28 cellular contexts compared by ENCODE assay signal in the genomic region with DNA sequence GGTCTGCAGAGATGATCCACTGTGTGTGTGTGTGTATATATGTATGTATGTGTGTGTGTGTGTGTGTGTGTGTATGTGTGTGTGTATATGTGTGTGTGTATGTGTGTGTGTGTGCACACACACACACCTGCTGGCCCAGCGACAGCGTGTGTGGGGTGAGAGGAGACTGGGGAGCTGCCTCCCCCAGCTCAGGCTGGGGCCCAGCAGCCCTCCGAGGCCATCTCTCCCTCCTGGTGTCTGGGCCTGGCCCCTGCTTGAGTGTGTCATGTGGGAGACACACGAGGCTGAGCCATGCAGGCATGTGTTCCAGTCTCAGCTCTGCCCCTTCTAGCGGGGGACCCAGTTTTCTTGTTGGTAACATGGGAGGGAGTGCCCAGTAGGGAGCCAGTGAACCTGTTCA. TPM values are rescaled to one million over a fixed set of nuclear protein-coding genes. Genes with fewer than 3 reads are reported as not detected.
"Had no signal": no experiment of that assay in that cellular context is flagged by ENCODE, and none has a peak within 500 bp of the region (broad histone marks: within the 10 kb centered on the region; RNA-seq: fewer than 3 reads in every experiment).

No MANE protein-coding gene starts in this region.

- H3K36me3 Mint-ChIP-seq: activated naive CD8-positive, alpha-beta T cell; mesothelial cell of epicardium; naive thymus-derived CD8-positive, alpha-beta T cell had no signal

- H3K4me3 Mint-ChIP-seq: activated B cell treated with CpG ODN at 0.5 μM for 24 hours; activated CD4-positive, alpha-beta T cell treated with anti-CD3 and anti-CD28 coated beads for 36 hours; activated naive CD8-positive, alpha-beta T cell; activated T-cell treated with anti-CD3 and anti-CD28 coated beads, Interleukin-2, amount 50 U/mL, for 4 hours; mesothelial cell of epicardium; naive thymus-derived CD8-positive, alpha-beta T cell had no signal

- H3K27me3 ChIP-seq: adrenal gland, ascending aorta, brain microvascular endothelial cell, ovary, upper lobe of right lung had no signal

- H3K9me3 ChIP-seq: adrenal gland, ascending aorta, lower lobe of right lung, ovary, prostate gland, upper lobe of right lung had no signal

- H3K27ac ChIP-seq: adrenal gland, ascending aorta, brain microvascular endothelial cell, lower lobe of right lung, ovary, prostate gland, upper lobe of right lung had no signal

- H3K27me3 Mint-ChIP-seq: activated B cell treated with CpG ODN at 0.5 μM for 24 hours; activated CD4-positive, alpha-beta T cell treated with anti-CD3 and anti-CD28 coated beads for 36 hours; activated naive CD8-positive, alpha-beta T cell had no signal

- H3K36me3 ChIP-seq: adrenal gland, ascending aorta, brain microvascular endothelial cell, lower lobe of right lung, ovary, prostate gland, upper lobe of right lung had no signal

- H3K27ac Mint-ChIP-seq: activated B cell treated with CpG ODN at 0.5 μM for 24 hours; activated CD4-positive, alpha-beta T cell treated with anti-CD3 and anti-CD28 coated beads for 36 hours; activated naive CD8-positive, alpha-beta T cell; activated T-helper 2 cell treated with anti-CD3 and anti-CD28 coated beads, Interferon-gamma antibody, Interleukin-2, Interleukin-4, amounts not matched to agents 10 μg/mL and 5 μg/mL and 100 μg/mL, durations not matched to agents 14 hours and 24 hours and 36 hours; mesothelial cell of epicardium had no signal

- H3K4me1 ChIP-seq: prostate gland had no signal

- H3K9me3 Mint-ChIP-seq: activated B cell treated with CpG ODN at 0.5 μM for 24 hours; activated T-cell treated with anti-CD3 and anti-CD28 coated beads, Interleukin-2, amount 50 U/mL, for 4 hours; activated T-helper 2 cell treated with anti-CD3 and anti-CD28 coated beads, Interferon-gamma antibody, Interleukin-2, Interleukin-4, amounts not matched to agents 10 μg/mL and 5 μg/mL and 100 μg/mL, durations not matched to agents 14 hours and 24 hours and 36 hours; mesothelial cell of epicardium; naive thymus-derived CD8-positive, alpha-beta T cell had no signal

- ATAC-seq: activated CD4-positive, alpha-beta T cell treated with anti-CD3 and anti-CD28 coated beads for 36 hours; activated T-cell treated with anti-CD3 and anti-CD28 coated beads, Interleukin-2, amount 50 U/mL, for 4 hours; esophagus mucosa; lower lobe of right lung; naive thymus-derived CD8-positive, alpha-beta T cell; stimulated activated naive CD8-positive, alpha-beta T cell treated with anti-CD3 and anti-CD28 coated beads, Interleukin-15, Interleukin-2, amounts not matched to agents 100 U/mL and 50 U/mL, for 24 hours; upper lobe of right lung had no signal

- DNase-seq: activated B cell treated with CpG ODN at 0.5 μM for 24 hours; activated CD4-positive, alpha-beta T cell treated with anti-CD3 and anti-CD28 coated beads for 36 hours; activated CD4-positive, alpha-beta T cell treated with anti-CD3 and anti-CD28 coated beads, Interleukin-2, amount 50 U/mL, for 48 hours; activated CD8-positive, alpha-beta memory T cell treated with anti-CD3 and anti-CD28 coated beads, Interleukin-2, amount 50 U/mL, for 48 hours; activated naive CD4-positive, alpha-beta T cell; activated T-cell treated with anti-CD3 and anti-CD28 coated beads, Interleukin-2, amount 50 U/mL, for 4 hours; adrenal gland; brain microvascular endothelial cell; caudate nucleus; effector memory CD4-positive, alpha-beta T cell; foreskin melanocyte; kidney; lower lobe of right lung; naive thymus-derived CD8-positive, alpha-beta T cell; ovary; stimulated activated CD4-positive, alpha-beta T cell treated with anti-CD3 and anti-CD28 coated beads, Interleukin-4, amount 100 ng/mL, for 24 hours; stimulated activated naive CD8-positive, alpha-beta T cell treated with anti-CD3 and anti-CD28 coated beads, Interleukin-15, Interleukin-2, amounts not matched to agents 100 U/mL and 50 U/mL, for 24 hours; T-helper 9 cell; upper lobe of right lung had no signal

- H3K4me3 ChIP-seq: adrenal gland, ascending aorta, lower lobe of right lung, ovary, prostate gland, upper lobe of right lung had no signal

- FAIRE-seq: endothelial cell of umbilical vein, kidney had no signal

RNA-seq across cellular contexts. Expression of gene TNFAIP2, which starts 10.0 kb away (rescaled TPM):
- polyA plus RNA-seq: naive thymus-derived CD8-positive, alpha-beta T cell had no signal

RNA-seq across cellular contexts. Expression of gene EXOC3L4, which starts 18.8 kb away (rescaled TPM):
- total RNA-seq: activated B cell treated with CpG ODN at 0.5 μM for 24 hours; activated CD4-positive, alpha-beta T cell treated with anti-CD3 and anti-CD28 coated beads for 36 hours; activated CD8-positive, alpha-beta memory T cell treated with anti-CD3 and anti-CD28 coated beads for 36 hours; activated T-cell treated with anti-CD3 and anti-CD28 coated beads, Interleukin-2, amount 50 U/mL, for 4 hours; activated T-helper 2 cell treated with anti-CD3 and anti-CD28 coated beads, Interferon-gamma antibody, Interleukin-2, Interleukin-4, amounts not matched to agents 10 μg/mL and 5 μg/mL and 100 μg/mL, durations not matched to agents 14 hours and 24 hours and 36 hours; ascending aorta; dermis microvascular lymphatic vessel endothelial cell; endothelial cell of umbilical vein; mesothelial cell of epicardium; naive thymus-derived CD8-positive, alpha-beta T cell had no signal
- polyA plus RNA-seq: endothelial cell of umbilical vein; naive thymus-derived CD8-positive, alpha-beta T cell had no signal

RNA-seq across cellular contexts. Expression of gene LBHD2, which starts 29.3 kb away (rescaled TPM):
- total RNA-seq: activated B cell treated with CpG ODN at 0.5 μM for 24 hours; activated CD4-positive, alpha-beta T cell treated with anti-CD3 and anti-CD28 coated beads for 36 hours; activated CD8-positive, alpha-beta memory T cell treated with anti-CD3 and anti-CD28 coated beads for 36 hours; activated T-cell treated with anti-CD3 and anti-CD28 coated beads, Interleukin-2, amount 50 U/mL, for 4 hours; activated T-helper 2 cell treated with anti-CD3 and anti-CD28 coated beads, Interferon-gamma antibody, Interleukin-2, Interleukin-4, amounts not matched to agents 10 μg/mL and 5 μg/mL and 100 μg/mL, durations not matched to agents 14 hours and 24 hours and 36 hours; adrenal gland; ascending aorta; dermis microvascular lymphatic vessel endothelial cell; endothelial cell of umbilical vein; esophagus mucosa; kidney; lower lobe of right lung; mesothelial cell of epicardium; naive thymus-derived CD8-positive, alpha-beta T cell; upper lobe of right lung had no signal
- polyA plus RNA-seq: adrenal gland; endothelial cell of umbilical vein; naive thymus-derived CD8-positive, alpha-beta T cell; ovary had no signal
